ENCODE assay signal across 1 cellular context in genomic region chr1:41862411-41863221, GRCh38.
TF ChIP-seq lines count a peak whose summit lies in the region.

No MANE protein-coding gene starts in this region.

TF ChIP-seq in GM23338, 12 proteins besides CTCF, POLR2A, EP300 and RAD21 (continued from another document):
- no peak for TF ChIP-seq ZNF462 (CRISPR knock-in tag; IDR thresholded peaks at IDR 0.05)
- TF ChIP-seq ZNF114 (CRISPR knock-in tag; IDR thresholded peaks at IDR 0.05): no peak
TF ChIP-seq in GM23338: peak in this region for 0.
